14 cellular contexts compared by ENCODE assay signal in genomic region chr6:17740559-17741220, GRCh38. TPM values are rescaled to one million over a fixed set of nuclear protein-coding genes. Genes with fewer than 3 reads are reported as not detected.
DNase-seq lines count a peak whose midpoint lies in the region; ATAC-seq lines count a peak whose summit lies in the region.
"Had no signal": no experiment of that assay in that cellular context is flagged by ENCODE, and none has a peak within 500 bp of the region (broad histone marks: within the 10 kb centered on the region; RNA-seq: fewer than 3 reads in every experiment).

No MANE protein-coding gene starts in this region.

- DNase-seq in D341Med (ENCODE audit: low spot score) (peak; percentile 54), NCI-H1092 treated with DMSO at 0.1 percent for 48 hours (lab: John Stamatoyannopoulos, UW) (peak; percentile 83), NCI-H524 (lab: John Stamatoyannopoulos, UW) (peak; percentile 14 to 83), myocyte (ENCODE audit: low read depth) (peak; percentile 95), NCI-H526 (lab: John Stamatoyannopoulos, UW) (no peak), NCI-H510A (lab: John Stamatoyannopoulos, UW) (no peak)
- DNase-seq: activated CD8-positive, alpha-beta T cell treated with anti-CD3 and anti-CD28 coated beads for 36 hours; activated gamma-delta T cell; activated naive CD8-positive, alpha-beta T cell treated with anti-CD3 and anti-CD28 coated beads, Interleukin-2, amount 50 U/mL, for 24 hours; effector memory CD4-positive, alpha-beta T cell; Right ventricle myocardium superior had no signal

- no peak for ATAC-seq in HG02870 (IDR thresholded peaks at IDR 0.05; ENCODE audit: unreplicated experiment)
- ATAC-seq: activated CD4-positive, CD25-positive, alpha-beta regulatory T cell treated with anti-CD3 and anti-CD28 coated beads, Interleukin-2, amount 50 U/mL, for 24 hours; activated CD8-positive, alpha-beta T cell treated with anti-CD3 and anti-CD28 coated beads for 36 hours; activated naive CD8-positive, alpha-beta T cell treated with anti-CD3 and anti-CD28 coated beads, Interleukin-2, amount 50 U/mL, for 24 hours; stimulated activated effector memory CD8-positive, alpha-beta T cell treated with anti-CD3 and anti-CD28 coated beads, Interleukin-12 subunit alpha, Interleukin-12 subunit beta, amount 100 ng/mL, for 72 hours had no signal

RNA-seq across cellular contexts. Expression of gene NUP153, which starts 34.0 kb away (rescaled TPM):
- 31.0 and 32.5 TPM in 2 replicates for total RNA-seq in myocyte
- 12.2 TPM for polyA plus RNA-seq in myocyte (2012)

Comparison
In these comparisons a context has a peak if more than half of its experiments do, and no peak if none do; other contexts are left out.
1. DNase-seq: peak in D341Med (single experiment), NCI-H1092 treated with DMSO at 0.1 percent for 48 hours (single experiment), NCI-H524 (2 of 2) and myocyte (single experiment); none in NCI-H526 (0 of 2) and NCI-H510A (single experiment).